1 cellular context compared by ENCODE assay signal in the genomic region with DNA sequence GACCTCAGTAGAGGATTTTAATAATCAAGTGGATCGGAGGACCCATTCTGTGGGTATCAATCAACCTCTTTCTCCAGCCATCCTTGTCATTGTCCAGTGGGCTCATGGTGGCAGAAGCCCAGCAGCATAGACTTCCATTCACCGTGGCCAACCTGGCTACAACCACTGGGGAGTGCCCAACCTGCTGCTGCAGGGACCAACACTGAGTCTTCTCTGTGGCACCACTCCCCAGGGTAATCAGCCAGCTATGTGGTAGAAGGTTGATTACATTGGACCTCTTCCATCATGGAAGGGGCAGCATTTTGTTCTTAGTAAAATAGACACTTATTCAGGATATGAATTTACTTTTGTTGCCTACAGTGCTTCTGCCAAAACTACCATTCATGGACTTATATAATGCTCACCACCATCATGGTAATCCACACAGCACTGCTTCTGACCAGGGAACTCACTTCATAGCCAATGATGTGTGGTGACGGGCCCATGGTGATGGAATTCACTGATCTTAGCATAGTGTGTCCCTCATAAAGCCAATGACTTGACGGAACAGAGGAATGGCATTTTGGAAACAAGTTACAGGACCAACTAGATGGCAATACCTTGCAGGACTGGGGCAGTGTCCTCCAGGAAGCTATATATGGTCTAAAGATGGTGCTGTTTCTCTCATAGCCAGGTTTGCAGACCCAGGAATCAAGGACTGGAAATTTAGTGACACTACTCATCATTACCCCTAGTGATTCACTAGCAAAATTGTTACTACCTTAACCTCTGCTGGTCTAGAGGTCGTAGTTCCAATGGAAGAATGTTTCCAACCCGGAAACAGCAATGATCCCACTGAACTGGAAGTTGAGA.
TF ChIP-seq lines count a peak whose summit lies in the region.

No MANE protein-coding gene starts in this region.

TF ChIP-seq in WTC11, 78 proteins besides CTCF, POLR2A, EP300 and RAD21:
- TF ChIP-seq, protein P1, sequence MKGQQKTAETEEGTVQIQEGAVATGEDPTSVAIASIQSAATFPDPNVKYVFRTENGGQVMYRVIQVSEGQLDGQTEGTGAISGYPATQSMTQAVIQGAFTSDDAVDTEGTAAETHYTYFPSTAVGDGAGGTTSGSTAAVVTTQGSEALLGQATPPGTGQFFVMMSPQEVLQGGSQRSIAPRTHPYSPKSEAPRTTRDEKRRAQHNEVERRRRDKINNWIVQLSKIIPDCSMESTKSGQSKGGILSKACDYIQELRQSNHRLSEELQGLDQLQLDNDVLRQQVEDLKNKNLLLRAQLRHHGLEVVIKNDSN (CRISPR knock-in tag; IDR thresholded peaks at IDR 0.05) = no peak
- TF ChIP-seq ZBTB43 (CRISPR knock-in tag; IDR thresholded peaks at IDR 0.05) (no peak), FOXP1 (CRISPR knock-in tag; IDR thresholded peaks at IDR 0.05; ENCODE audit: borderline replicate concordance) (no peak)
